27 cellular contexts compared by ENCODE assay signal in the genomic region with DNA sequence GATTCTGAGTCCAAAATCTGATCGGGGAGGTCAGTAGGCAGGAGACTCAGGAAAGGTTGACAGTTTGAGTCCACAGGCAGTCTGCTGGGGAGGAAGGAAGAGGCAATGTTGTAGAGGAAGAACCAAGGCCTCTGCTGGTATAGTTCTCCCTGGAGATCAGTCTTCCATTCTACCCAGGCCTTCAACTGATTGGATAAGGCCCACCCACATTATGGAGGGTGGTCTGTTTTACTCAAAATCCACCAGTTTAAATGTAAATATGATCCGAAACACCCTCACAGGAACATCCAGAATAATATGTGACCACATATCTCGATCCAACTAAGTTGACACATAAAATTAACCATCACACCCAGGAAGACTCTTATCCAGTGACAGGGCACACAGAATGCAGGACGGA.
"Had no signal": no experiment of that assay in that cellular context is flagged by ENCODE, and none has a peak within 500 bp of the region (broad histone marks: within the 10 kb centered on the region; RNA-seq: fewer than 3 reads in every experiment).

No MANE protein-coding gene starts in this region.

- H3K27ac ChIP-seq: stomach, suprapubic skin, testis, thoracic aorta, thyroid gland, tibial artery, tibial nerve, transverse colon, upper lobe of left lung, upper lobe of right lung, uterus, vagina had no signal

- FAIRE-seq: urothelium cell line had no signal

- ATAC-seq: stimulated activated effector memory CD8-positive, alpha-beta T cell treated with anti-CD3 and anti-CD28 coated beads, Interleukin-12 subunit alpha, Interleukin-12 subunit beta, amount 100 ng/mL, for 72 hours; stimulated activated memory B cell treated with anti-CD40 and anti-IgM and Interleukin-4, amounts not matched to agents 10 μg/mL and 1 μg/mL and 100 μg/mL, for 72 hours; stimulated activated naive B cell treated with anti-CD40 and anti-IgM and Interleukin-4, amounts not matched to agents 10 μg/mL and 1 μg/mL and 100 μg/mL, for 72 hours; stimulated activated naive CD8-positive, alpha-beta T cell treated with anti-CD3 and anti-CD28 coated beads, Interleukin-15, amount 100 ng/mL, for 72 hours; stimulated activated naive CD8-positive, alpha-beta T cell treated with anti-CD3 and anti-CD28 coated beads, Interleukin-15, Interleukin-2, amounts not matched to agents 100 U/mL and 50 U/mL, for 24 hours; upper lobe of right lung had no signal

- H3K27me3 ChIP-seq: stomach, suprapubic skin, testis, thyroid gland, tibial artery, tibial nerve, transverse colon, upper lobe of left lung, upper lobe of right lung, uterus, vagina had no signal

- H3K4me3 ChIP-seq: stomach, suprapubic skin, testis, thoracic aorta, thyroid gland, tibial artery, tibial nerve, transverse colon, upper lobe of left lung, upper lobe of right lung, uterus, vagina had no signal

- H3K4me1 ChIP-seq: suprapubic skin, testis, tibial artery, transverse colon, upper lobe of left lung, uterus had no signal

- H3K36me3 ChIP-seq: stomach, suprapubic skin, thoracic aorta, thyroid gland, tibial artery, tibial nerve, transverse colon, upper lobe of left lung, upper lobe of right lung, uterus, vagina had no signal

- DNase-seq: stimulated activated CD4-positive, alpha-beta T cell treated with anti-CD3 and anti-CD28 coated beads, Interleukin-2, amount 100 ng/mL, for 48 hours; stimulated activated CD4-positive, alpha-beta T cell treated with anti-CD3 and anti-CD28 coated beads, Interleukin-4, amount 100 ng/mL, for 1 hour; stimulated activated CD4-positive, alpha-beta T cell treated with anti-CD3 and anti-CD28 coated beads, Interleukin-4, amount 100 ng/mL, for 24 hours; stimulated activated CD4-positive, alpha-beta T cell treated with anti-CD3 and anti-CD28 coated beads, Interleukin-4, amount 100 ng/mL, for 4 hours; stimulated activated CD8-positive, alpha-beta memory T cell treated with anti-CD3 and anti-CD28 coated beads, Interleukin-4, amount 100 ng/mL, for 48 hours; stimulated activated naive B cell treated with anti-CD40 and anti-IgM and Interleukin-4, amounts not matched to agents 10 μg/mL and 1 μg/mL and 100 μg/mL, for 72 hours; stimulated activated naive CD4-positive, alpha-beta T cell; stimulated activated naive CD4-positive, alpha-beta T cell treated with Interleukin-2 at 50 U/mL for 16 hours; stimulated activated naive CD8-positive, alpha-beta T cell treated with anti-CD3 and anti-CD28 coated beads, Interleukin-15, amount 100 ng/mL, for 72 hours; stimulated activated naive CD8-positive, alpha-beta T cell treated with anti-CD3 and anti-CD28 coated beads, Interleukin-15, Interleukin-2, amounts not matched to agents 100 U/mL and 50 U/mL, for 24 hours; stomach; substantia nigra; testis; thyroid gland; tibial artery; transverse colon; trophoblast cell; upper lobe of left lung; upper lobe of right lung; uterus had no signal

- H3K9me3 ChIP-seq: stomach, suprapubic skin, testis, thoracic aorta, thyroid gland, tibial artery, transverse colon, upper lobe of left lung, upper lobe of right lung, uterus, vagina had no signal
